In the genomic region with DNA sequence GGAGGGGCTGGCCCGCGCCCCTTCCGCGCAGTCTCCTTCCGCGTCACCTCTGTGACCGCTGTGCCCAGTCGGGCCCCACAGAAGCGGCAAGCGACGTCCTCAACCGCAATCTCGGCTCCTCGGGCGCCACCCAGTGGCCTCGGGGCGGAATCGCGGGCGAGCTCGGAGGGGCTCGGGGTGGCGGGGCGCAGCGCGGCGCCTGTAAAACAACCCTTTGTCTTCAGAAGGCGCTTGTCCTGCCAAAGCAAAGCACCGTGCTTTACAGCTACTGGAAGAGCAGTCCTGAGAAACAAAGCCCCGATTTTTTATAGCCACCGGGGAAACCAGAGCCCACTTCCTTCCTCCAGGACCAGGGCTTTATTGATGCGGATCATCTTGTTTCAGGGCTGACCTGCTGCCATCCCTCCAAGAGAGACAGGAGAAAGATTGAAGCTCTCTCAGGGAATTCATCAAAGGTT, we compare ENCODE assay signal across 8 cellular contexts. TPM values are rescaled to one million over a fixed set of nuclear protein-coding genes. Genes with fewer than 3 reads are reported as not detected.
DNase-seq lines count a peak whose midpoint lies in the region; ATAC-seq and TF ChIP-seq lines count a peak whose summit lies in the region.

No MANE protein-coding gene starts in this region.

- peak; percentile 86 to 96 (median 93) for TF ChIP-seq CTCF in esophagus squamous epithelium (IDR thresholded peaks at IDR 0.05)

- intact Hi-C loops in esophagus squamous epithelium (cut with DNase I): no loop called here

- no peaks in the 10 kb centered on the region for H3K27me3 ChIP-seq in HUES64 (ENCODE audit: insufficient read depth, low read length)
- H3K27me3 ChIP-seq in esophagus squamous epithelium: no peaks in the 10 kb centered on the region

- peak; percentile 33 for DNase-seq in DMS114 treated with DMSO at 0.1 percent for 48 hours (lab: John Stamatoyannopoulos, UW; ENCODE audit: unreplicated experiment)
- peak; percentile 95 for DNase-seq in OCI-M1 (lab: John Stamatoyannopoulos, UW)
- DNase-seq in activated T-cell treated with anti-CD3 and anti-CD28 coated beads, Interleukin-2, amount 50 U/mL, for 24 hours: peak; percentile 98
- DNase-seq in esophagus squamous epithelium (lab: John Stamatoyannopoulos, UW): peak; percentile 16
- DNase-seq in myocyte (ENCODE audit: low read depth): peak; percentile 85
- peak; percentile 98 to 99 for DNase-seq in stimulated activated effector memory CD8-positive, alpha-beta T cell treated with anti-CD3 and anti-CD28 coated beads, Interleukin-12 subunit alpha, Interleukin-12 subunit beta, amount 100 ng/mL, for 72 hours (ENCODE audit: low spot score in 2 of 2)

- 2% methylated on average over 32 of the region's 32 CpGs for WGBS in HUES64
- WGBS in esophagus squamous epithelium, 2 donors: 0% methylated on average over 11 to 19 of the region's 32 CpGs

- H3K36me3 ChIP-seq in HUES64 (ENCODE audit: insufficient read depth, low read length): no peaks in the 10 kb centered on the region
- H3K36me3 ChIP-seq in esophagus squamous epithelium: no peaks in the 10 kb centered on the region

- H3K4me1 ChIP-seq in HUES64 (ENCODE audit: insufficient read depth, low read length) (peaks cover 6% of the 10 kb centered on the region; the same call in 1 of the 2 replicates), esophagus squamous epithelium (peaks cover 0 to 27% (median 10%) of the 10 kb centered on the region in 3 donors)

- peak overlapping the region; percentile 75 for H3K4me3 Mint-ChIP-seq in activated T-cell treated with anti-CD3 and anti-CD28 coated beads, Interleukin-2, amount 50 U/mL, for 24 hours
- peak overlapping the region; percentile 89 for H3K4me3 Mint-ChIP-seq in stimulated activated effector memory CD8-positive, alpha-beta T cell treated with anti-CD3 and anti-CD28 coated beads, Interleukin-12 subunit alpha, Interleukin-12 subunit beta, amount 100 ng/mL, for 72 hours

- H3K36me3 Mint-ChIP-seq in activated T-cell treated with anti-CD3 and anti-CD28 coated beads, Interleukin-2, amount 50 U/mL, for 24 hours (ENCODE audit: low read depth): no peaks in the 10 kb centered on the region
- peaks cover 9% of the 10 kb centered on the region for H3K36me3 Mint-ChIP-seq in stimulated activated effector memory CD8-positive, alpha-beta T cell treated with anti-CD3 and anti-CD28 coated beads, Interleukin-12 subunit alpha, Interleukin-12 subunit beta, amount 100 ng/mL, for 72 hours

- H3K4me3 ChIP-seq in HUES64 (ENCODE audit: low read length) (peak overlapping the region; percentile 58), esophagus squamous epithelium (peak overlapping the region; percentile 24 to 66 (median 38))

- H3K27ac ChIP-seq in HUES64 (ENCODE audit: low read depth, low read length): peak overlapping the region; percentile 43
- peak overlapping the region; percentile 32 to 54 (median 50) for H3K27ac ChIP-seq in esophagus squamous epithelium

- H3K9ac ChIP-seq in HUES64 (ENCODE audit: low read depth, low read length): peak overlapping the region; percentile 88

- no peaks in the 10 kb centered on the region for H3K27me3 Mint-ChIP-seq in activated T-cell treated with anti-CD3 and anti-CD28 coated beads, Interleukin-2, amount 50 U/mL, for 24 hours

- H3K9me3 Mint-ChIP-seq in activated T-cell treated with anti-CD3 and anti-CD28 coated beads, Interleukin-2, amount 50 U/mL, for 24 hours: no peaks in the 10 kb centered on the region
- H3K9me3 Mint-ChIP-seq in stimulated activated effector memory CD8-positive, alpha-beta T cell treated with anti-CD3 and anti-CD28 coated beads, Interleukin-12 subunit alpha, Interleukin-12 subunit beta, amount 100 ng/mL, for 72 hours: no peaks in the 10 kb centered on the region

- H3K27ac Mint-ChIP-seq in activated T-cell treated with anti-CD3 and anti-CD28 coated beads, Interleukin-2, amount 50 U/mL, for 24 hours: peak overlapping the region; percentile 87
- peak overlapping the region; percentile 96 for H3K27ac Mint-ChIP-seq in stimulated activated effector memory CD8-positive, alpha-beta T cell treated with anti-CD3 and anti-CD28 coated beads, Interleukin-12 subunit alpha, Interleukin-12 subunit beta, amount 100 ng/mL, for 72 hours

- TF ChIP-seq POLR2A in esophagus squamous epithelium (IDR thresholded peaks at IDR 0.05): no peak

- H3K9me3 ChIP-seq in HUES64 (ENCODE audit: insufficient read depth, low read depth, low read length) (no peaks in the 10 kb centered on the region), esophagus squamous epithelium (no peaks in the 10 kb centered on the region)

- peak; percentile 99 for ATAC-seq in GM21526 (IDR thresholded peaks at IDR 0.05; ENCODE audit: low FRiP score, unreplicated experiment)
- ATAC-seq in stimulated activated effector memory CD8-positive, alpha-beta T cell treated with anti-CD3 and anti-CD28 coated beads, Interleukin-12 subunit alpha, Interleukin-12 subunit beta, amount 100 ng/mL, for 72 hours: peak; percentile 95

- peaks cover 14% of the 10 kb centered on the region for H3K4me1 Mint-ChIP-seq in activated T-cell treated with anti-CD3 and anti-CD28 coated beads, Interleukin-2, amount 50 U/mL, for 24 hours (ENCODE audit: low read depth)
- peaks cover 15% of the 10 kb centered on the region for H3K4me1 Mint-ChIP-seq in stimulated activated effector memory CD8-positive, alpha-beta T cell treated with anti-CD3 and anti-CD28 coated beads, Interleukin-12 subunit alpha, Interleukin-12 subunit beta, amount 100 ng/mL, for 72 hours

RNA-seq across cellular contexts. Expression of a gene that starts 37.3 kb away (rescaled TPM):
- 19.7 TPM for polyA plus RNA-seq in HUES64 (2013, experiment 1 of 2)
- 20.5 TPM for polyA plus RNA-seq in HUES64 (2013, experiment 2 of 2)
- 10 to 100 TPM; 20.3 to 33.5 (median 27.2) TPM for total RNA-seq in esophagus squamous epithelium
- total RNA-seq in myocyte: 15.2 and 20.1 TPM in 2 replicates
- 7.6 TPM for polyA plus RNA-seq in myocyte (2012)

Comparison
In these comparisons a context has a peak if more than half of its experiments do, and no peak if none do; other contexts are left out.
1. Peak in every context shown above with its lines: DNase-seq, ATAC-seq, H3K4me3 ChIP-seq and H3K27ac ChIP-seq.
2. DNase-seq: peak in every context shown above with its lines; median percentile 98 in stimulated activated effector memory CD8-positive, alpha-beta T cell treated with anti-CD3 and anti-CD28 coated beads, Interleukin-12 subunit alpha, Interleukin-12 subunit beta, amount 100 ng/mL, for 72 hours; 98 in activated T-cell treated with anti-CD3 and anti-CD28 coated beads, Interleukin-2, amount 50 U/mL, for 24 hours; 95 in OCI-M1; 85 in myocyte; 33 in DMS114 treated with DMSO at 0.1 percent for 48 hours; 16 in esophagus squamous epithelium.